14 cellular contexts compared by ENCODE assay signal in genomic region chr22:22171357-22172218, GRCh38.
A peak's percentile ranks its signal among the peaks of the same experiment; 100 is the strongest.
DNase-seq lines count a peak whose midpoint lies in the region; ATAC-seq and TF ChIP-seq lines count a peak whose summit lies in the region.
"Had no signal": no experiment of that assay in that cellular context is flagged by ENCODE, and none has a peak within 500 bp of the region (broad histone marks: within the 10 kb centered on the region; RNA-seq: fewer than 3 reads in every experiment).

No MANE protein-coding gene starts in this region.

- H3K27me3 ChIP-seq in Loucy (ENCODE audit: insufficient read depth, low read length, poor library complexity, severe bottlenecking) (no peaks in the 10 kb centered on the region), body of pancreas (no peaks in the 10 kb centered on the region)

- no peak overlapping the region for H3K4me3 Mint-ChIP-seq in neural crest cell
- H3K4me3 Mint-ChIP-seq: activated T-cell treated with anti-CD3 and anti-CD28 coated beads, Interleukin-2, amount 50 U/mL, for 24 hours; memory B cell had no signal

- peaks cover 83% of the 10 kb centered on the region for H3K27me3 Mint-ChIP-seq in neural crest cell (ENCODE audit: low read depth)
- H3K27me3 Mint-ChIP-seq: memory B cell had no signal

- H3K36me3 ChIP-seq in Loucy (ENCODE audit: insufficient read depth, low read length) (no peaks in the 10 kb centered on the region), body of pancreas (replicated peaks in 1 of 2; ENCODE audit: insufficient read depth in 1 of 2, low read depth in 2 of 2) (no peaks in the 10 kb centered on the region)
- H3K36me3 ChIP-seq: SJSA1 had no signal

- no peak overlapping the region for H3K27ac Mint-ChIP-seq in neural crest cell (ENCODE audit: unreplicated experiment)
- H3K27ac Mint-ChIP-seq: activated T-cell treated with anti-CD3 and anti-CD28 coated beads, Interleukin-2, amount 50 U/mL, for 24 hours had no signal

- no peaks in the 10 kb centered on the region for H3K79me2 ChIP-seq in Loucy (ENCODE audit: insufficient read depth, low read length)

- H3K4me3 ChIP-seq in Loucy (ENCODE audit: low read length, poor library complexity, severe bottlenecking), result no peak overlapping the region
- H3K4me3 ChIP-seq in body of pancreas, result no peak overlapping the region
- H3K4me3 ChIP-seq: SJSA1 had no signal

- no peaks in the 10 kb centered on the region for H3K9me3 ChIP-seq in Loucy (ENCODE audit: insufficient read depth, low read depth, low read length)
- no peaks in the 10 kb centered on the region for H3K9me3 ChIP-seq in body of pancreas
- H3K9me3 ChIP-seq: SJSA1 had no signal

- H3K27ac ChIP-seq in body of pancreas, result no peak overlapping the region
- H3K27ac ChIP-seq: SJSA1 had no signal

- H3K36me3 Mint-ChIP-seq in neural crest cell (ENCODE audit: low read depth), result no peaks in the 10 kb centered on the region
- H3K36me3 Mint-ChIP-seq: memory B cell had no signal

- no peak overlapping the region for H2AFZ ChIP-seq in Loucy (ENCODE audit: low read length)

- intact Hi-C loops in head of caudate nucleus (cut with DNase I), result no loop called here
- intact Hi-C loops in body of pancreas (cut with DNase I), result no loop called here

- H3K9me3 Mint-ChIP-seq in neural crest cell, result no peaks in the 10 kb centered on the region
- H3K9me3 Mint-ChIP-seq: activated T-cell treated with anti-CD3 and anti-CD28 coated beads, Interleukin-2, amount 50 U/mL, for 24 hours; memory B cell had no signal

- H3K4me1 Mint-ChIP-seq in neural crest cell, result no peaks in the 10 kb centered on the region

- TF ChIP-seq CTCF in Loucy (conservative IDR thresholded peaks at IDR 0.05; ENCODE audit: low read length) (peak; percentile 52), neural crest cell (conservative IDR thresholded peaks at IDR 0.05) (peak; percentile 50), body of pancreas (IDR thresholded peaks at IDR 0.05) (peak in 1 of 7 experiments; percentile 3)

- 18 to 25% methylated on average over 6 of the region's 6 CpGs for WGBS in body of pancreas, 2 donors

- H3F3A ChIP-seq in Loucy (ENCODE audit: low read depth), result peaks cover 11% of the 10 kb centered on the region; the same call in 1 of the 2 replicates

- peak; percentile 26 for DNase-seq in GM03348 (ENCODE audit: low spot score)
- peak; percentile 28 for DNase-seq in dermis blood vessel endothelial cell
- peak; percentile 12 for DNase-seq in neural crest cell (ENCODE audit: low read depth, low spot score)
- no peak for DNase-seq in head of caudate nucleus
- no peak for DNase-seq in GDM1 (lab: John Stamatoyannopoulos, UW)
- DNase-seq in body of pancreas, result no peak
- DNase-seq: activated T-cell treated with anti-CD3 and anti-CD28 coated beads, Interleukin-2, amount 50 U/mL, for 24 hours; effector memory CD4-positive, alpha-beta T cell; HCEC 1CT; NCI-H1048 had no signal

- H3K4me2 ChIP-seq in Loucy (ENCODE audit: low read depth, low read length, poor library complexity, severe bottlenecking), result no peak overlapping the region

- H3K4me1 ChIP-seq in Loucy (ENCODE audit: insufficient read depth, low read length, poor library complexity, severe bottlenecking) (peaks cover 30% of the 10 kb centered on the region), body of pancreas (no peaks in the 10 kb centered on the region)
- H3K4me1 ChIP-seq: SJSA1 had no signal

- no peak for TF ChIP-seq POLR2A in body of pancreas (IDR thresholded peaks at IDR 0.05)

- ATAC-seq in body of pancreas (no peak), HG02852 (IDR thresholded peaks at IDR 0.05; ENCODE audit: unreplicated experiment) (no peak)

- no peaks in the 10 kb centered on the region for H4K20me1 ChIP-seq in Loucy (ENCODE audit: insufficient read depth, low read length, poor library complexity, severe bottlenecking)

- H3K9me2 ChIP-seq in Loucy (replicated peaks; ENCODE audit: low read depth, low read length), result no peaks in the 10 kb centered on the region

- H3K9ac ChIP-seq in Loucy (ENCODE audit: low read depth, low read length, poor library complexity, severe bottlenecking), result no peak overlapping the region

Comparison
In these comparisons a context has a peak if more than half of its experiments do, and no peak if none do; other contexts are left out.
1. DNase-seq: peak in GM03348 (single experiment), dermis blood vessel endothelial cell (single experiment) and neural crest cell (single experiment); none in head of caudate nucleus (0 of 42), GDM1 (single experiment) and body of pancreas (0 of 4).